ENCODE assay signal across 1 cellular context in the genomic region with DNA sequence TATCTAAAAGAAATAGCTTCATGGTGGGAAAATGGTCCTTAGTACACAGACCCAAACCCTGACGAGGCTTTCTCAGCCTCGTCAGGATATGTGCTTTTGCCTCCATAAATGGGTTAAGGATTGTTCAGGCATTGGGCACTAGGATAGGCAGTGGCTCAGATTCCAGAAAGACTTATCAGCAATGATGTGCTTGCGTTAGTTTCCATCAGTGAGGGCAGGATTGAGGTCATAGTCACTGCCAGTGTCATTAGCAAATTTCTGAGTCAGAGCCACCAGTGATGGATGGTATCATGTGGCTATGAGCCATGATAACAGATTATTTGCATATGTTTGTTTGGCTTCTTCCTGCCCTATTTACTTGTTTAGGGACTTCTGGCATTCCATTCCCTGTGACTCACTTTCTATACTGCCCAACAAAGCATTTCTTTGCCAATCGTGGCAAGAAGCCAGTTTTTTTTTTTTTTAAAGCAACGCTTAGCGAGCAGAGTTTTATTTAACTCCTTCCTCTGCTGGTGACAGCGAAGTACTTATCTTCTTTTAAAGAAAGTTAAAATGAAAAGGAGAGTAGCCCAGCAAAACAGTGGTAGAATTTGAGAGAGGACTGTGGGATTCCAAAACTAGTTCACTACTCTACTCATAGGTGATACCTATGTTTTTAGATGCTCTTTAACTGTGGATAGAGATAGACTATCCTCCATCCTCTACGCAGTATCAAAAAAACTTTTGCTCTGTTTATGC.
TF ChIP-seq lines count a peak whose summit lies in the region.

No MANE protein-coding gene starts in this region.

TF ChIP-seq in A549, 52 proteins besides CTCF, POLR2A, EP300 and RAD21 (continued from another document):
- TF ChIP-seq FOXS1 (CRISPR knock-in tag; IDR thresholded peaks at IDR 0.05) (peak; percentile 80; the same call in 1 of the 2 replicates), MAFK (IDR thresholded peaks at IDR 0.05; ENCODE audit: partially characterized antibody) (peak; percentile 82), HDAC2 (IDR thresholded peaks at IDR 0.05) (no peak), CEBPB (IDR thresholded peaks at IDR 0.05) (peak; percentile 75 to 94; a peak in 3 of 4 replicates), HEYL (CRISPR knock-in tag; IDR thresholded peaks at IDR 0.05) (peak; percentile 86), ZSCAN20 (CRISPR knock-in tag; IDR thresholded peaks at IDR 0.05) (peak; percentile 91), RARB (CRISPR knock-in tag; IDR thresholded peaks at IDR 0.05) (peak; percentile 88; the same call in 1 of the 2 replicates), EHF (CRISPR knock-in tag; IDR thresholded peaks at IDR 0.05) (peak; percentile 92), RFX5 (IDR thresholded peaks at IDR 0.05) (no peak), SMC3 (IDR thresholded peaks at IDR 0.05) (peak; percentile 59), MYC (IDR thresholded peaks at IDR 0.05; ENCODE audit: borderline replicate concordance, low read length) (no peak), TP53 (CRISPR knock-in tag; IDR thresholded peaks at IDR 0.05) (no peak), ZFP36 (IDR thresholded peaks at IDR 0.05; ENCODE audit: borderline replicate concordance, partially characterized antibody) (no peak), NPAS2 (CRISPR knock-in tag; IDR thresholded peaks at IDR 0.05; ENCODE audit: borderline replicate concordance) (no peak), GATA3 (IDR thresholded peaks at IDR 0.05; ENCODE audit: borderline replicate concordance) (peak; percentile 100), ZC3H11A (IDR thresholded peaks at IDR 0.05) (no peak), HOXB13 (CRISPR knock-in tag; IDR thresholded peaks at IDR 0.05; ENCODE audit: low read depth) (peak; percentile 92; the same call in 1 of the 2 replicates), FOSB (CRISPR knock-in tag; IDR thresholded peaks at IDR 0.05) (no peak), BHLHE40 (IDR thresholded peaks at IDR 0.05; ENCODE audit: low read depth, low read length) (no peak), HOXA7 (CRISPR knock-in tag; IDR thresholded peaks at IDR 0.05) (no peak), JUNB (IDR thresholded peaks at IDR 0.05) (peak; percentile 100), CBX2 (IDR thresholded peaks at IDR 0.05; ENCODE audit: borderline replicate concordance, low read depth) (no peak), FOSL2 (IDR thresholded peaks at IDR 0.05) (peak; percentile 99), FOSL2 (CRISPR knock-in tag; IDR thresholded peaks at IDR 0.05) (peak; percentile 100), MAZ (IDR thresholded peaks at IDR 0.05; ENCODE audit: borderline replicate concordance, low read depth, low read length) (no peak), RNF2 (IDR thresholded peaks at IDR 0.05; ENCODE audit: borderline replicate concordance, low read depth) (no peak)
- TF ChIP-seq, protein P1, sequence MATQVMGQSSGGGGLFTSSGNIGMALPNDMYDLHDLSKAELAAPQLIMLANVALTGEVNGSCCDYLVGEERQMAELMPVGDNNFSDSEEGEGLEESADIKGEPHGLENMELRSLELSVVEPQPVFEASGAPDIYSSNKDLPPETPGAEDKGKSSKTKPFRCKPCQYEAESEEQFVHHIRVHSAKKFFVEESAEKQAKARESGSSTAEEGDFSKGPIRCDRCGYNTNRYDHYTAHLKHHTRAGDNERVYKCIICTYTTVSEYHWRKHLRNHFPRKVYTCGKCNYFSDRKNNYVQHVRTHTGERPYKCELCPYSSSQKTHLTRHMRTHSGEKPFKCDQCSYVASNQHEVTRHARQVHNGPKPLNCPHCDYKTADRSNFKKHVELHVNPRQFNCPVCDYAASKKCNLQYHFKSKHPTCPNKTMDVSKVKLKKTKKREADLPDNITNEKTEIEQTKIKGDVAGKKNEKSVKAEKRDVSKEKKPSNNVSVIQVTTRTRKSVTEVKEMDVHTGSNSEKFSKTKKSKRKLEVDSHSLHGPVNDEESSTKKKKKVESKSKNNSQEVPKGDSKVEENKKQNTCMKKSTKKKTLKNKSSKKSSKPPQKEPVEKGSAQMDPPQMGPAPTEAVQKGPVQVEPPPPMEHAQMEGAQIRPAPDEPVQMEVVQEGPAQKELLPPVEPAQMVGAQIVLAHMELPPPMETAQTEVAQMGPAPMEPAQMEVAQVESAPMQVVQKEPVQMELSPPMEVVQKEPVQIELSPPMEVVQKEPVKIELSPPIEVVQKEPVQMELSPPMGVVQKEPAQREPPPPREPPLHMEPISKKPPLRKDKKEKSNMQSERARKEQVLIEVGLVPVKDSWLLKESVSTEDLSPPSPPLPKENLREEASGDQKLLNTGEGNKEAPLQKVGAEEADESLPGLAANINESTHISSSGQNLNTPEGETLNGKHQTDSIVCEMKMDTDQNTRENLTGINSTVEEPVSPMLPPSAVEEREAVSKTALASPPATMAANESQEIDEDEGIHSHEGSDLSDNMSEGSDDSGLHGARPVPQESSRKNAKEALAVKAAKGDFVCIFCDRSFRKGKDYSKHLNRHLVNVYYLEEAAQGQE (IDR thresholded peaks at IDR 0.05), result no peak
- TF ChIP-seq, protein P2, sequence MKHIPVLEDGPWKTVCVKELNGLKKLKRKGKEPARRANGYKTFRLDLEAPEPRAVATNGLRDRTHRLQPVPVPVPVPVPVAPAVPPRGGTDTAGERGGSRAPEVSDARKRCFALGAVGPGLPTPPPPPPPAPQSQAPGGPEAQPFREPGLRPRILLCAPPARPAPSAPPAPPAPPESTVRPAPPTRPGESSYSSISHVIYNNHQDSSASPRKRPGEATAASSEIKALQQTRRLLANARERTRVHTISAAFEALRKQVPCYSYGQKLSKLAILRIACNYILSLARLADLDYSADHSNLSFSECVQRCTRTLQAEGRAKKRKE (CRISPR knock-in tag; IDR thresholded peaks at IDR 0.05; ENCODE audit: low read depth), result peak; percentile 96
- TF ChIP-seq, protein P3, sequence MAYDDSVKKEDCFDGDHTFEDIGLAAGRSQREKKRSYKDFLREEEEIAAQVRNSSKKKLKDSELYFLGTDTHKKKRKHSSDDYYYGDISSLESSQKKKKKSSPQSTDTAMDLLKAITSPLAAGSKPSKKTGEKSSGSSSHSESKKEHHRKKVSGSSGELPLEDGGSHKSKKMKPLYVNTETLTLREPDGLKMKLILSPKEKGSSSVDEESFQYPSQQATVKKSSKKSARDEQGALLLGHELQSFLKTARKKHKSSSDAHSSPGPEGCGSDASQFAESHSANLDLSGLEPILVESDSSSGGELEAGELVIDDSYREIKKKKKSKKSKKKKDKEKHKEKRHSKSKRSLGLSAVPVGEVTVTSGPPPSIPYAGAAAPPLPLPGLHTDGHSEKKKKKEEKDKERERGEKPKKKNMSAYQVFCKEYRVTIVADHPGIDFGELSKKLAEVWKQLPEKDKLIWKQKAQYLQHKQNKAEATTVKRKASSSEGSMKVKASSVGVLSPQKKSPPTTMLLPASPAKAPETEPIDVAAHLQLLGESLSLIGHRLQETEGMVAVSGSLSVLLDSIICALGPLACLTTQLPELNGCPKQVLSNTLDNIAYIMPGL (CRISPR knock-in tag; IDR thresholded peaks at IDR 0.05; ENCODE audit: borderline replicate concordance), result no peak
- TF ChIP-seq, protein P4, sequence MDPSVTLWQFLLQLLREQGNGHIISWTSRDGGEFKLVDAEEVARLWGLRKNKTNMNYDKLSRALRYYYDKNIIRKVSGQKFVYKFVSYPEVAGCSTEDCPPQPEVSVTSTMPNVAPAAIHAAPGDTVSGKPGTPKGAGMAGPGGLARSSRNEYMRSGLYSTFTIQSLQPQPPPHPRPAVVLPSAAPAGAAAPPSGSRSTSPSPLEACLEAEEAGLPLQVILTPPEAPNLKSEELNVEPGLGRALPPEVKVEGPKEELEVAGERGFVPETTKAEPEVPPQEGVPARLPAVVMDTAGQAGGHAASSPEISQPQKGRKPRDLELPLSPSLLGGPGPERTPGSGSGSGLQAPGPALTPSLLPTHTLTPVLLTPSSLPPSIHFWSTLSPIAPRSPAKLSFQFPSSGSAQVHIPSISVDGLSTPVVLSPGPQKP (IDR thresholded peaks at IDR 0.05; ENCODE audit: low read depth, low read length), result no peak
- TF ChIP-seq, protein P5, sequence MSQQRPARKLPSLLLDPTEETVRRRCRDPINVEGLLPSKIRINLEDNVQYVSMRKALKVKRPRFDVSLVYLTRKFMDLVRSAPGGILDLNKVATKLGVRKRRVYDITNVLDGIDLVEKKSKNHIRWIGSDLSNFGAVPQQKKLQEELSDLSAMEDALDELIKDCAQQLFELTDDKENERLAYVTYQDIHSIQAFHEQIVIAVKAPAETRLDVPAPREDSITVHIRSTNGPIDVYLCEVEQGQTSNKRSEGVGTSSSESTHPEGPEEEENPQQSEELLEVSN (IDR thresholded peaks at IDR 0.05; ENCODE audit: borderline replicate concordance, low read depth), result peak; percentile 85; the same call in 1 of the 2 replicates
- TF ChIP-seq, protein P6, sequence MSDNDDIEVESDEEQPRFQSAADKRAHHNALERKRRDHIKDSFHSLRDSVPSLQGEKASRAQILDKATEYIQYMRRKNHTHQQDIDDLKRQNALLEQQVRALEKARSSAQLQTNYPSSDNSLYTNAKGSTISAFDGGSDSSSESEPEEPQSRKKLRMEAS (IDR thresholded peaks at IDR 0.05), result peak; percentile 96
- TF ChIP-seq, protein P7, sequence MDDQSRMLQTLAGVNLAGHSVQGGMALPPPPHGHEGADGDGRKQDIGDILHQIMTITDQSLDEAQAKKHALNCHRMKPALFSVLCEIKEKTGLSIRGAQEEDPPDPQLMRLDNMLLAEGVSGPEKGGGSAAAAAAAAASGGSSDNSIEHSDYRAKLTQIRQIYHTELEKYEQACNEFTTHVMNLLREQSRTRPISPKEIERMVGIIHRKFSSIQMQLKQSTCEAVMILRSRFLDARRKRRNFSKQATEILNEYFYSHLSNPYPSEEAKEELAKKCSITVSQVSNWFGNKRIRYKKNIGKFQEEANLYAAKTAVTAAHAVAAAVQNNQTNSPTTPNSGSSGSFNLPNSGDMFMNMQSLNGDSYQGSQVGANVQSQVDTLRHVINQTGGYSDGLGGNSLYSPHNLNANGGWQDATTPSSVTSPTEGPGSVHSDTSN (IDR thresholded peaks at IDR 0.05), result peak; percentile 95
